Comparison of ENCODE assay signal across 17 cellular contexts in genomic region chr5:16454686-16455085, GRCh38.
"Had no signal": no experiment of that assay in that cellular context is flagged by ENCODE, and none has a peak within 500 bp of the region (broad histone marks: within the 10 kb centered on the region; RNA-seq: fewer than 3 reads in every experiment).

No MANE protein-coding gene starts in this region.

- DNase-seq: activated CD4-positive, alpha-beta T cell treated with anti-CD3 and anti-CD28 coated beads for 1 hour; activated CD4-positive, alpha-beta T cell treated with anti-CD3 and anti-CD28 coated beads, Interleukin-2, amount 50 U/mL, for 48 hours; activated CD8-positive, alpha-beta memory T cell treated with anti-CD3 and anti-CD28 coated beads, Interleukin-2, amount 10 ng/mL, durations not matched to agents 7 days and 5 days; activated effector memory CD4-positive, alpha-beta T cell treated with Interleukin-2 at 50 U/mL for 16 hours; activated naive CD4-positive, alpha-beta T cell treated with anti-CD3 and anti-CD28 coated beads, Interleukin-2, amount 50 U/mL, for 16 hours; effector CD4-positive, alpha-beta T cell; left cardiac atrium; lower lobe of right lung; spleen; stimulated activated CD4-positive, alpha-beta T cell treated with anti-CD3 and anti-CD28 coated beads, Interleukin-4, amount 100 ng/mL, for 4 hours; SW 1271; T-helper 2 cell; WERI-Rb-1 had no signal

- H3K27ac Mint-ChIP-seq: activated CD8-positive, alpha-beta memory T cell treated with anti-CD3 and anti-CD28 coated beads, Interleukin-2, amount 10 ng/mL, durations not matched to agents 7 days and 5 days; mesothelial cell of epicardium; nephron; stimulated activated memory B cell treated with anti-CD40 and anti-IgM and Interleukin-4, amounts not matched to agents 10 μg/mL and 1 μg/mL and 100 μg/mL, for 72 hours had no signal

- H3K9me3 Mint-ChIP-seq: mesothelial cell of epicardium; nephron; stimulated activated memory B cell treated with anti-CD40 and anti-IgM and Interleukin-4, amounts not matched to agents 10 μg/mL and 1 μg/mL and 100 μg/mL, for 72 hours had no signal

- H3K4me3 ChIP-seq: lower lobe of right lung, spleen had no signal

- ATAC-seq: activated CD8-positive, alpha-beta memory T cell treated with anti-CD3 and anti-CD28 coated beads, Interleukin-2, amount 10 ng/mL, durations not matched to agents 7 days and 5 days; esophagus mucosa; left cardiac atrium; stimulated activated memory B cell treated with anti-CD40 and anti-IgM and Interleukin-4, amounts not matched to agents 10 μg/mL and 1 μg/mL and 100 μg/mL, for 72 hours had no signal

- H3K4me1 Mint-ChIP-seq: mesothelial cell of epicardium had no signal

- H3K4me3 Mint-ChIP-seq: activated CD8-positive, alpha-beta memory T cell treated with anti-CD3 and anti-CD28 coated beads, Interleukin-2, amount 10 ng/mL, durations not matched to agents 7 days and 5 days; mesothelial cell of epicardium; nephron; stimulated activated memory B cell treated with anti-CD40 and anti-IgM and Interleukin-4, amounts not matched to agents 10 μg/mL and 1 μg/mL and 100 μg/mL, for 72 hours had no signal

- H3K27me3 Mint-ChIP-seq: activated CD8-positive, alpha-beta memory T cell treated with anti-CD3 and anti-CD28 coated beads, Interleukin-2, amount 10 ng/mL, durations not matched to agents 7 days and 5 days; stimulated activated memory B cell treated with anti-CD40 and anti-IgM and Interleukin-4, amounts not matched to agents 10 μg/mL and 1 μg/mL and 100 μg/mL, for 72 hours had no signal
